ENCODE assay signal across 9 cellular contexts in genomic region chr4:165331823-165332222, GRCh38. TPM values are rescaled to one million over a fixed set of nuclear protein-coding genes. Genes with fewer than 3 reads are reported as not detected.
DNase-seq lines count a peak whose midpoint lies in the region; ATAC-seq and TF ChIP-seq lines count a peak whose summit lies in the region.
"Had no signal": no experiment of that assay in that cellular context is flagged by ENCODE, and none has a peak within 500 bp of the region (broad histone marks: within the 10 kb centered on the region; RNA-seq: fewer than 3 reads in every experiment).

No MANE protein-coding gene starts in this region.

- H3K27ac Mint-ChIP-seq in activated CD8-positive, alpha-beta memory T cell treated with anti-CD3 and anti-CD28 coated beads, Interleukin-2, amount 10 ng/mL, durations not matched to agents 7 days and 5 days: peak overlapping the region; percentile 59
- peak overlapping the region; percentile 68 for H3K27ac Mint-ChIP-seq in T-helper 17 cell

- H3K36me3 ChIP-seq in tibial artery: peaks cover 0 to 7% (median 0%) of the 10 kb centered on the region in 3 donors

- intact Hi-C loops in tibial artery (cut with DNase I; ENCODE audit: low total_unique reads): no loop called here

- CTCF ChIA-PET in activated CD8-positive, alpha-beta memory T cell treated with anti-CD3 and anti-CD28 coated beads, Interleukin-2, amount 10 ng/mL, durations not matched to agents 7 days and 5 days (lab: Charles Lee): interaction anchor here (1.8 kb wide), 1 partner anchor 219 kb away, joined by 5 read pairs; the partner anchor contains the start of gene TMEM192

- DNase-seq in activated CD8-positive, alpha-beta memory T cell treated with anti-CD3 and anti-CD28 coated beads, Interleukin-2, amount 10 ng/mL, durations not matched to agents 7 days and 5 days: no peak
- DNase-seq in activated CD8-positive, alpha-beta memory T cell treated with anti-CD3 and anti-CD28 coated beads for 24 hours: no peak
- no peak for DNase-seq in T-helper 17 cell
- no peak for DNase-seq in fibroblast of the aortic adventitia (ENCODE audit: low read depth)
- no peak for DNase-seq in skeletal muscle cell (ENCODE audit: low read depth)
- DNase-seq in NAMALWA (ENCODE audit: low spot score): no peak
- no peak for DNase-seq in tibial artery
- no peak for DNase-seq in SIG-M5 treated with dmso at 0.1 percent for 504 hours (lab: John Stamatoyannopoulos, UW; ENCODE audit: unreplicated experiment)
- DNase-seq: activated CD4-positive, CD25-positive, alpha-beta regulatory T cell had no signal

- H3K4me1 ChIP-seq in tibial artery: peaks cover 0 to 29% (median 10%) of the 10 kb centered on the region in 4 donors

- no peak for ATAC-seq in activated CD8-positive, alpha-beta memory T cell treated with anti-CD3 and anti-CD28 coated beads, Interleukin-2, amount 10 ng/mL, durations not matched to agents 7 days and 5 days
- no peak for ATAC-seq in T-helper 17 cell

- H3K36me3 Mint-ChIP-seq in activated CD8-positive, alpha-beta memory T cell treated with anti-CD3 and anti-CD28 coated beads, Interleukin-2, amount 10 ng/mL, durations not matched to agents 7 days and 5 days: peaks cover 40% of the 10 kb centered on the region
- H3K36me3 Mint-ChIP-seq in T-helper 17 cell (ENCODE audit: low read depth): peaks cover 3% of the 10 kb centered on the region

- H3K9me3 ChIP-seq in T-helper 17 cell (ENCODE audit: control insufficient read depth, low read length, poor library complexity, severe bottlenecking) (no peaks in the 10 kb centered on the region), tibial artery (no peaks in the 10 kb centered on the region)

- peak overlapping the region; percentile 43 for H3K4me3 Mint-ChIP-seq in activated CD8-positive, alpha-beta memory T cell treated with anti-CD3 and anti-CD28 coated beads, Interleukin-2, amount 10 ng/mL, durations not matched to agents 7 days and 5 days
- H3K4me3 Mint-ChIP-seq in T-helper 17 cell: no peak overlapping the region

- TF ChIP-seq CTCF in fibroblast of the aortic adventitia (IDR thresholded peaks at IDR 0.05; ENCODE audit: insufficient read depth, low read length) (no peak), tibial artery (IDR thresholded peaks at IDR 0.05) (no peak)

- no peaks in the 10 kb centered on the region for H3K27me3 Mint-ChIP-seq in activated CD8-positive, alpha-beta memory T cell treated with anti-CD3 and anti-CD28 coated beads, Interleukin-2, amount 10 ng/mL, durations not matched to agents 7 days and 5 days
- H3K27me3 Mint-ChIP-seq in T-helper 17 cell: no peaks in the 10 kb centered on the region

- no peaks in the 10 kb centered on the region for H3K27me3 ChIP-seq in tibial artery

- no peaks in the 10 kb centered on the region for H3K9me3 Mint-ChIP-seq in activated CD8-positive, alpha-beta memory T cell treated with anti-CD3 and anti-CD28 coated beads, Interleukin-2, amount 10 ng/mL, durations not matched to agents 7 days and 5 days (ENCODE audit: low read depth)

- peak overlapping the region; percentile 32 for H3K4me3 ChIP-seq in fibroblast of the aortic adventitia (ENCODE audit: low read depth, low read length)
- H3K4me3 ChIP-seq in skeletal muscle cell (ENCODE audit: low read depth, low read length): peak overlapping the region; percentile 99
- H3K4me3 ChIP-seq in tibial artery: no peak overlapping the region

- peaks cover 45% of the 10 kb centered on the region for H3K4me1 Mint-ChIP-seq in activated CD8-positive, alpha-beta memory T cell treated with anti-CD3 and anti-CD28 coated beads, Interleukin-2, amount 10 ng/mL, durations not matched to agents 7 days and 5 days
- peaks cover 28% of the 10 kb centered on the region for H3K4me1 Mint-ChIP-seq in T-helper 17 cell

- H3K27ac ChIP-seq in tibial artery: no peak overlapping the region

RNA-seq across cellular contexts. Expression of gene MSMO1, which starts 4.4 kb away (rescaled TPM):
- 10 to 100 TPM; 56.7 to 78.9 TPM for total RNA-seq in activated CD8-positive, alpha-beta memory T cell treated with anti-CD3 and anti-CD28 coated beads, Interleukin-2, amount 10 ng/mL, durations not matched to agents 7 days and 5 days
- total RNA-seq in T-helper 17 cell (10 to 100 TPM; 12.1 to 15.2 TPM), fibroblast of the aortic adventitia (ENCODE audit: low replicate concordance) (101 and 141 TPM in 2 replicates)

RNA-seq across cellular contexts. Expression of gene CPE, which starts 47.0 kb away (rescaled TPM):
- not detected for total RNA-seq in activated CD8-positive, alpha-beta memory T cell treated with anti-CD3 and anti-CD28 coated beads, Interleukin-2, amount 10 ng/mL, durations not matched to agents 7 days and 5 days
- total RNA-seq in T-helper 17 cell: not detected
- 79.4 and 116 TPM in 2 replicates for total RNA-seq in fibroblast of the aortic adventitia (ENCODE audit: low replicate concordance)

Comparison
In these comparisons a context has a peak if more than half of its experiments do, and no peak if none do; other contexts are left out.
1. H3K4me3 ChIP-seq: peak in fibroblast of the aortic adventitia (single experiment) and skeletal muscle cell (single experiment); none in tibial artery (0 of 2).
2. RNA of gene CPE, which starts 47.0 kb away (total RNA-seq): 79.4 to 116 TPM in fibroblast of the aortic adventitia; not detected in activated CD8-positive, alpha-beta memory T cell treated with anti-CD3 and anti-CD28 coated beads, Interleukin-2, amount 10 ng/mL, durations not matched to agents 7 days and 5 days and not detected in T-helper 17 cell; every median in the first group is over 10 times any median in the second.